ENCODE assay signal across 8 cellular contexts in the genomic region with DNA sequence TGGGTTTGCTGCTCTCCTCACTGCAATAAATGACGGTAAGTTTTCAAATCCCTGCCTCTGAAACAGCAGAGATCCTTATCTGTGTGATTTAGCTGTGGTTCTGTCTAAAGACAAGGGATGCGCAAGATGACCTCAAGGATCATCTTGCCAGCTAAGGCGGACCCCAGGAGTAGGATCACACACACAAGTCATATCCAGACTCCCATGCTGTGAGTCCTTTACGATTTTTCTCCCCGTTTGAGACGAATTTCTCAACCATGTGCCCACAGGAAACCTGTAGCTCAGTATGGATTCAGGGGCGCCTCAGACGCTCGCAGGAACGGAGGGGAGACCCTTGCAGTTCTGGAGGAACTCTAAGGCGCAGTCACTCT. TPM values are rescaled to one million over a fixed set of nuclear protein-coding genes. Genes with fewer than 3 reads are reported as not detected.
DNase-seq lines count a peak whose midpoint lies in the region; ATAC-seq and TF ChIP-seq lines count a peak whose summit lies in the region.

No MANE protein-coding gene starts in this region.

- no peaks in the 10 kb centered on the region for H3K36me3 Mint-ChIP-seq in CD4-positive, CD25-positive, alpha-beta regulatory T cell

- DNase-seq in CD4-positive, CD25-positive, alpha-beta regulatory T cell = no peak
- DNase-seq in MM.1S (peak; percentile 15), breast epithelium (ENCODE audit: low spot score in 2 of 2) (no peak)

- H3K4me3 ChIP-seq in CD4-positive, CD25-positive, alpha-beta regulatory T cell (ENCODE audit: low read depth, low read length) = peak overlapping the region; percentile 89
- H3K4me3 ChIP-seq in MM.1S (ENCODE audit: low read length) (peak overlapping the region; percentile 98), breast epithelium (peak overlapping the region; percentile 92 to 97 (median 96)), liver (ENCODE audit: low read depth in 1 of 3, low read length in 3 of 3) (peak overlapping the region; percentile 81 to 97 (median 81)), thymus (ENCODE audit: low read length) (peak overlapping the region; percentile 84)

- 1% methylated on average over 11 of the region's 11 CpGs for WGBS in liver
- 1% methylated on average over 11 of the region's 11 CpGs for WGBS in thymus

- H3K9me3 Mint-ChIP-seq in CD4-positive, CD25-positive, alpha-beta regulatory T cell = no peaks in the 10 kb centered on the region

- peaks cover 21% of the 10 kb centered on the region for H3K27me3 Mint-ChIP-seq in CD4-positive, CD25-positive, alpha-beta regulatory T cell

- H3K27me3 ChIP-seq in CD4-positive, CD25-positive, alpha-beta regulatory T cell (ENCODE audit: control insufficient read depth, insufficient read depth, low read length) = peaks cover 7% of the 10 kb centered on the region
- no peaks in the 10 kb centered on the region for H3K27me3 ChIP-seq in MM.1S (replicated peaks; ENCODE audit: insufficient read depth, low read length)
- no peaks in the 10 kb centered on the region for H3K27me3 ChIP-seq in breast epithelium
- H3K27me3 ChIP-seq in liver (ENCODE audit: control insufficient read depth in 4 of 4, insufficient read depth in 4 of 4, low read length in 3 of 4) = no peaks in the 10 kb centered on the region
- no peaks in the 10 kb centered on the region for H3K27me3 ChIP-seq in thymus (ENCODE audit: control insufficient read depth, insufficient read depth)

- H3K4me2 ChIP-seq in MM.1S (ENCODE audit: low read depth, low read length) = peak overlapping the region; percentile 86

- H3K79me2 ChIP-seq in MM.1S (ENCODE audit: low read length) = peaks cover 45% of the 10 kb centered on the region

- no peak for TF ChIP-seq RAD21 in liver (IDR thresholded peaks at IDR 0.05)

- H4K20me1 ChIP-seq in MM.1S (ENCODE audit: insufficient read depth, low read length) = no peaks in the 10 kb centered on the region

- peaks cover 6 to 9% (median 7%) of the 10 kb centered on the region in 4 donors for H3K4me1 Mint-ChIP-seq in CD4-positive, CD25-positive, alpha-beta regulatory T cell

- peak overlapping the region; percentile 94 for H2AFZ ChIP-seq in MM.1S (ENCODE audit: low read length)

- H3K4me3 Mint-ChIP-seq in CD4-positive, CD25-positive, alpha-beta regulatory T cell = peak overlapping the region in 1 of 4 donors; percentile 98

- ATAC-seq in CD4-positive, CD25-positive, alpha-beta regulatory T cell (ENCODE audit: low read depth in 2 of 2) = peak; percentile 10 to 19
- peak; percentile 23 for ATAC-seq in GM19463 (IDR thresholded peaks at IDR 0.05; ENCODE audit: unreplicated experiment)
- ATAC-seq in HG03432 (IDR thresholded peaks at IDR 0.05; ENCODE audit: unreplicated experiment) = no peak
- no peak for ATAC-seq in HG03378 (IDR thresholded peaks at IDR 0.05; ENCODE audit: unreplicated experiment)

- peak overlapping the region; percentile 92 for H3K9ac ChIP-seq in MM.1S (ENCODE audit: low read length)
- peak overlapping the region; percentile 69 to 81 for H3K9ac ChIP-seq in liver (ENCODE audit: low read depth in 1 of 2, low read length in 2 of 2)

- no peak for TF ChIP-seq POLR2A in breast epithelium (IDR thresholded peaks at IDR 0.05)

- H3K27ac Mint-ChIP-seq in CD4-positive, CD25-positive, alpha-beta regulatory T cell = peak overlapping the region; percentile 82 to 100 (median 96)

- no peaks in the 10 kb centered on the region for H3F3A ChIP-seq in MM.1S (ENCODE audit: insufficient read depth, low read length)

- no peak for TF ChIP-seq CTCF in MM.1S (IDR thresholded peaks at IDR 0.05; ENCODE audit: low read length)
- no peak for TF ChIP-seq CTCF in breast epithelium (IDR thresholded peaks at IDR 0.05)
- TF ChIP-seq CTCF in liver (IDR thresholded peaks at IDR 0.05; ENCODE audit: low read depth, low read length, missing input control) = no peak

- intact Hi-C loops in breast epithelium (cut with DNase I; ENCODE audit: low total_unique reads) = no loop called here

- H3K36me3 ChIP-seq in CD4-positive, CD25-positive, alpha-beta regulatory T cell (ENCODE audit: control insufficient read depth, insufficient read depth, low read length) = no peaks in the 10 kb centered on the region
- H3K36me3 ChIP-seq in MM.1S (replicated peaks; ENCODE audit: insufficient read depth, low read length) = no peaks in the 10 kb centered on the region
- no peaks in the 10 kb centered on the region for H3K36me3 ChIP-seq in breast epithelium
- no peaks in the 10 kb centered on the region for H3K36me3 ChIP-seq in liver (ENCODE audit: control insufficient read depth in 4 of 4, insufficient read depth in 3 of 4, low read depth in 1 of 4, low read length in 3 of 4)
- H3K36me3 ChIP-seq in thymus (ENCODE audit: control insufficient read depth, insufficient read depth) = no peaks in the 10 kb centered on the region

- H3K9me2 ChIP-seq in MM.1S (replicated peaks; ENCODE audit: insufficient read depth, low read length) = no peaks in the 10 kb centered on the region

- H3K4me1 ChIP-seq in CD4-positive, CD25-positive, alpha-beta regulatory T cell (ENCODE audit: control insufficient read depth, insufficient read depth, low read length, poor library complexity, severe bottlenecking) = peaks cover 24% of the 10 kb centered on the region
- H3K4me1 ChIP-seq in MM.1S (ENCODE audit: low read length) (peaks cover 12% of the 10 kb centered on the region), breast epithelium (peaks cover 4 to 9% of the 10 kb centered on the region in 2 donors), liver (ENCODE audit: control insufficient read depth in 4 of 4, insufficient read depth in 4 of 4, low read length in 3 of 4) (peaks cover 4 to 21% (median 15%) of the 10 kb centered on the region in 4 donors), thymus (ENCODE audit: control insufficient read depth, insufficient read depth, low read length) (peaks cover 8% of the 10 kb centered on the region)

- H3K27ac ChIP-seq in CD4-positive, CD25-positive, alpha-beta regulatory T cell (ENCODE audit: insufficient read depth, low read length, poor library complexity, severe bottlenecking) = peak overlapping the region; percentile 91
- H3K27ac ChIP-seq in MM.1S (ENCODE audit: low read length) (no peak overlapping the region), breast epithelium (peak overlapping the region; percentile 96 to 97), liver (ENCODE audit: low read depth in 1 of 2, low read length in 2 of 2) (peak overlapping the region; percentile 79 to 94), thymus (ENCODE audit: low read depth) (peak overlapping the region; percentile 64)

- no peaks in the 10 kb centered on the region for H3K9me3 ChIP-seq in CD4-positive, CD25-positive, alpha-beta regulatory T cell (ENCODE audit: control insufficient read depth in 2 of 2, low read length in 2 of 2)
- no peaks in the 10 kb centered on the region for H3K9me3 ChIP-seq in MM.1S (replicated peaks; ENCODE audit: insufficient read depth, low read length)
- H3K9me3 ChIP-seq in breast epithelium = no peaks in the 10 kb centered on the region
- H3K9me3 ChIP-seq in liver (ENCODE audit: control insufficient read depth in 4 of 4, low read length in 3 of 4) = no peaks in the 10 kb centered on the region
- no peaks in the 10 kb centered on the region for H3K9me3 ChIP-seq in thymus (ENCODE audit: control insufficient read depth)

RNA-seq across cellular contexts. Expression of a gene that starts 11.1 kb away (rescaled TPM):
- 83.5 TPM for total RNA-seq in CD4-positive, CD25-positive, alpha-beta regulatory T cell
- 10 to 100 TPM; 42.9 to 58.9 (median 47.0) TPM for polyA plus RNA-seq in CD4-positive, CD25-positive, alpha-beta regulatory T cell
- total RNA-seq in breast epithelium (100 to 1,000 TPM in 2 of 3 donors, 10 to 100 TPM in 1; 92.2 to 125 (median 103) TPM), liver (10 to 100 TPM; 34.8 to 40.9 TPM)
- polyA plus RNA-seq in liver (10 to 100 TPM; 29.7 to 32.1 TPM), thymus (68.2 TPM)

RNA-seq across cellular contexts. Expression of a gene that starts 30.2 kb away (rescaled TPM):
- 1.1 TPM for total RNA-seq in CD4-positive, CD25-positive, alpha-beta regulatory T cell
- polyA plus RNA-seq in CD4-positive, CD25-positive, alpha-beta regulatory T cell = 1 to 10 TPM; 1.2 to 3.9 (median 2.3) TPM
- total RNA-seq in breast epithelium (1 to 10 TPM in 2 of 3 donors, under 1 TPM in 1; 0.64 to 1.6 (median 1.3) TPM), liver (under 1 TPM; 0.08 to 0.23 TPM)
- polyA plus RNA-seq in liver (under 1 TPM; 0.35 to 0.44 TPM), thymus (5.3 TPM)

RNA-seq across cellular contexts. Expression of a gene that starts 30.3 kb away (rescaled TPM):
- 18.4 TPM for total RNA-seq in CD4-positive, CD25-positive, alpha-beta regulatory T cell
- 10 to 100 TPM; 49.4 to 84.3 (median 59.2) TPM for polyA plus RNA-seq in CD4-positive, CD25-positive, alpha-beta regulatory T cell
- total RNA-seq in breast epithelium = 10 to 100 TPM in 1 of 3 donors, 1 to 10 TPM in 2; 6.7 to 13.1 (median 9.4) TPM
- 1 to 10 TPM; 1.7 to 4.2 TPM for total RNA-seq in liver
- 1 to 10 TPM; 3.0 to 3.2 TPM for polyA plus RNA-seq in liver
- 32.5 TPM for polyA plus RNA-seq in thymus

RNA-seq across cellular contexts. Expression of a gene that starts 48.0 kb away (rescaled TPM):
- 12.7 TPM for total RNA-seq in CD4-positive, CD25-positive, alpha-beta regulatory T cell
- under 1 TPM; 0.30 to 0.93 (median 0.62) TPM for polyA plus RNA-seq in CD4-positive, CD25-positive, alpha-beta regulatory T cell
- total RNA-seq in breast epithelium = 1 to 10 TPM; 2.1 to 9.2 (median 6.2) TPM
- under 1 TPM; 0.42 to 0.50 TPM for total RNA-seq in liver
- polyA plus RNA-seq in liver = under 1 TPM; 0.12 to 0.15 TPM
- 2.5 TPM for polyA plus RNA-seq in thymus

RNA-seq across cellular contexts. Expression of a gene that starts 50.5 kb away (rescaled TPM):
- total RNA-seq in CD4-positive, CD25-positive, alpha-beta regulatory T cell = 0.39 TPM
- polyA plus RNA-seq in CD4-positive, CD25-positive, alpha-beta regulatory T cell = under 1 TPM in 2 of 4 donors, not detected in 2; 0.34 TPM
- total RNA-seq in breast epithelium (10 to 100 TPM in 2 of 3 donors, 1 to 10 TPM in 1; 9.3 to 49.9 (median 36.7) TPM), liver (10 to 100 TPM; 27.8 to 98.0 TPM)
- polyA plus RNA-seq in liver (10 to 100 TPM; 54.4 to 91.7 TPM), thymus (17.2 TPM)

Comparison
In these comparisons a context has a peak if more than half of its experiments do, and no peak if none do; other contexts are left out.
1. ATAC-seq: peak in CD4-positive, CD25-positive, alpha-beta regulatory T cell (2 of 2) and GM19463 (single experiment); none in HG03432 (single experiment) and HG03378 (single experiment).
2. Peak in every context shown above with its lines, with median percentiles within 50 percentile points of each other: H3K4me3 ChIP-seq.